ENCODE assay signal across 9 cellular contexts in genomic region chr11:5891216-5891800, GRCh38.
DNase-seq lines count a peak whose midpoint lies in the region; ATAC-seq, FAIRE-seq and TF ChIP-seq lines count a peak whose summit lies in the region.
"Had no signal": no experiment of that assay in that cellular context is flagged by ENCODE, and none has a peak within 500 bp of the region (broad histone marks: within the 10 kb centered on the region; RNA-seq: fewer than 3 reads in every experiment).

No MANE protein-coding gene starts in this region.

- no peak for ATAC-seq in HG03571 (IDR thresholded peaks at IDR 0.05; ENCODE audit: unreplicated experiment)
- ATAC-seq in GM21723 (IDR thresholded peaks at IDR 0.05; ENCODE audit: unreplicated experiment), result no peak

- no peak overlapping the region for H3K27ac ChIP-seq in RWPE1
- H3K27ac ChIP-seq: upper lobe of left lung had no signal

- no peak for FAIRE-seq in GM19239 (lab: Jason Lieb, UNC)

- CTCF ChIA-PET in RWPE1 (lab: Yijun Ruan, JAX), result interaction anchor here (0.6 to 1.0 kb wide), 7 partner anchors 10 to 1327 kb away, joined by 3 to 4 read pairs (median 3); no protein-coding TSS in a partner anchor

- TF ChIP-seq CTCF in AG09319 (IDR thresholded peaks at IDR 0.05; ENCODE audit: low read depth, low read length), result peak; percentile 24
- no peak for TF ChIP-seq CTCF in GM20000 (IDR thresholded peaks at IDR 0.05; ENCODE audit: extremely low read depth, missing control alignments)
- TF ChIP-seq CTCF in RWPE1 (conservative IDR thresholded peaks at IDR 0.05; ENCODE audit: low read depth), result peak; percentile 35

- POLR2A ChIA-PET in RWPE1 (lab: Yijun Ruan, JAX; ENCODE audit: low non-redundant PET), result no interaction called here

- no peak for DNase-seq in AG09319 (ENCODE audit: extremely low read depth, low read depth)
- DNase-seq in GM20000 (ENCODE audit: low spot score), result peak; percentile 10
- DNase-seq in RWPE1 (ENCODE audit: low spot score), result no peak
- peak; percentile 3 for DNase-seq in germinal center (ENCODE audit: low spot score)
- DNase-seq in GM19239 (ENCODE audit: insufficient read length, low spot score), result no peak
- no peak for DNase-seq in NCI-H2081 treated with DMSO at 0.1 percent for 48 hours (lab: John Stamatoyannopoulos, UW)
- DNase-seq: upper lobe of left lung had no signal

Comparison
In these comparisons a context has a peak if more than half of its experiments do, and no peak if none do; other contexts are left out.
1. DNase-seq: peak in GM20000 (single experiment) and germinal center (single experiment); none in AG09319 (single experiment), RWPE1 (single experiment), GM19239 (single experiment) and NCI-H2081 treated with DMSO at 0.1 percent for 48 hours (single experiment).